1 cellular context compared by ENCODE assay signal in the genomic region with DNA sequence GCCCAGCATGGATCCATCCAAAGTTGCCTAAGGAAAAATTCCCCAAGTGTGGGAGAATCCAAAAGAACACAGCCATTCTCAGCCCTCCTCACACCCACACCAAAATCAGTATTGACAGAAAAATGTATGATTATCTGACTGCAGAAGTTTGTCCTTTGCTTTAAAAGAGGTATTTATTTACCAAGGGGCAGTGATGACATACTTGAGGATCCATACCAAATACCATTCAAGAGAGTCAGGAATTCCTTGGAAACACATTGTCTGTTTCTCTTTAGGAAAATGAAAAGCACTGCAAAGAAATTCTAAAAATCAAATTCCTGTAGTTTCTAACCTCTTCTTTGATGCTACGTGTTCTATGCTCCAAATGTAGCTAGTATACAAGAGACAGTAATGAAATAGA.
TF ChIP-seq lines count a peak whose summit lies in the region.

No MANE protein-coding gene starts in this region.

TF ChIP-seq in WTC11, 78 proteins besides CTCF, POLR2A, EP300 and RAD21 (continued from another document):
- TF ChIP-seq, protein P1, sequence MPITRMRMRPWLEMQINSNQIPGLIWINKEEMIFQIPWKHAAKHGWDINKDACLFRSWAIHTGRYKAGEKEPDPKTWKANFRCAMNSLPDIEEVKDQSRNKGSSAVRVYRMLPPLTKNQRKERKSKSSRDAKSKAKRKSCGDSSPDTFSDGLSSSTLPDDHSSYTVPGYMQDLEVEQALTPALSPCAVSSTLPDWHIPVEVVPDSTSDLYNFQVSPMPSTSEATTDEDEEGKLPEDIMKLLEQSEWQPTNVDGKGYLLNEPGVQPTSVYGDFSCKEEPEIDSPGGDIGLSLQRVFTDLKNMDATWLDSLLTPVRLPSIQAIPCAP (CRISPR knock-in tag; IDR thresholded peaks at IDR 0.05), result no peak
- TF ChIP-seq, protein P2, sequence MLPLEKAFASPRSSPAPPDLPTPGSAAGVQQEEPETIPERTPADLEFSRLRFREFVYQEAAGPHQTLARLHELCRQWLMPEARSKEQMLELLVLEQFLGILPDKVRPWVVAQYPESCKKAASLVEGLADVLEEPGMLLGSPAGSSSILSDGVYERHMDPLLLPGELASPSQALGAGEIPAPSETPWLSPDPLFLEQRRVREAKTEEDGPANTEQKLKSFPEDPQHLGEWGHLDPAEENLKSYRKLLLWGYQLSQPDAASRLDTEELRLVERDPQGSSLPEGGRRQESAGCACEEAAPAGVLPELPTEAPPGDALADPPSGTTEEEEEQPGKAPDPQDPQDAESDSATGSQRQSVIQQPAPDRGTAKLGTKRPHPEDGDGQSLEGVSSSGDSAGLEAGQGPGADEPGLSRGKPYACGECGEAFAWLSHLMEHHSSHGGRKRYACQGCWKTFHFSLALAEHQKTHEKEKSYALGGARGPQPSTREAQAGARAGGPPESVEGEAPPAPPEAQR (CRISPR knock-in tag; IDR thresholded peaks at IDR 0.05), result no peak
- TF ChIP-seq NR2C2 (CRISPR knock-in tag; IDR thresholded peaks at IDR 0.05) (no peak), TP53 (CRISPR knock-in tag; IDR thresholded peaks at IDR 0.05) (no peak), ZBTB21 (CRISPR knock-in tag; IDR thresholded peaks at IDR 0.05; ENCODE audit: borderline replicate concordance) (no peak), SMAD3 (CRISPR knock-in tag; IDR thresholded peaks at IDR 0.05; ENCODE audit: borderline replicate concordance) (no peak), ETV6 (CRISPR knock-in tag; IDR thresholded peaks at IDR 0.05) (no peak), ZNF232 (CRISPR knock-in tag; IDR thresholded peaks at IDR 0.05) (no peak)
- TF ChIP-seq, protein P3, sequence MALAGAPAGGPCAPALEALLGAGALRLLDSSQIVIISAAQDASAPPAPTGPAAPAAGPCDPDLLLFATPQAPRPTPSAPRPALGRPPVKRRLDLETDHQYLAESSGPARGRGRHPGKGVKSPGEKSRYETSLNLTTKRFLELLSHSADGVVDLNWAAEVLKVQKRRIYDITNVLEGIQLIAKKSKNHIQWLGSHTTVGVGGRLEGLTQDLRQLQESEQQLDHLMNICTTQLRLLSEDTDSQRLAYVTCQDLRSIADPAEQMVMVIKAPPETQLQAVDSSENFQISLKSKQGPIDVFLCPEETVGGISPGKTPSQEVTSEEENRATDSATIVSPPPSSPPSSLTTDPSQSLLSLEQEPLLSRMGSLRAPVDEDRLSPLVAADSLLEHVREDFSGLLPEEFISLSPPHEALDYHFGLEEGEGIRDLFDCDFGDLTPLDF (CRISPR knock-in tag; IDR thresholded peaks at IDR 0.05), result no peak
